ENCODE assay signal across 17 cellular contexts in the genomic region with DNA sequence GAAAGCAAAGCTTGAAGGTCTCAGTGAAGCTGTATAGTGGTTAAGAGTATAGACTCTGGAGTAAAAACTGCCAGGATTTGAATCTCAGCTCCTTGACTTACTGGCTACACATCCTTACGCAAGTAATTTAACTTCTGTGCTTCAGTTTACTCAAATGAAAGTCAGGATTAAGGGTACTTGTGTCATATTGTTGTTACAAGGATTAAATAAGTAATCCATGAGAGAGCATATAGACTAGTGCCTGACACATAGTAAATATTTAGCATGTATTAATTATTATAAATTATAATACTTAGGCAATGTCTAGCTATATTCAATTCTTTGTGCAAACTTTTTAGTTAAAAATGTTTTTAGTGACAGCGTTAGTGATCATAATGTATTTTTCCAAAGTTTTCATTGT. TPM values are rescaled to one million over a fixed set of nuclear protein-coding genes. Genes with fewer than 3 reads are reported as not detected.
DNase-seq lines count a peak whose midpoint lies in the region; ATAC-seq and TF ChIP-seq lines count a peak whose summit lies in the region.
"Had no signal": no experiment of that assay in that cellular context is flagged by ENCODE, and none has a peak within 500 bp of the region (broad histone marks: within the 10 kb centered on the region; RNA-seq: fewer than 3 reads in every experiment).

No MANE protein-coding gene starts in this region.

- TF ChIP-seq CTCF in left ventricle myocardium inferior (IDR thresholded peaks at IDR 0.05; ENCODE audit: borderline replicate concordance) (no peak), activated B cell treated with CpG ODN at 0.5 μM for 24 hours (IDR thresholded peaks at IDR 0.05) (no peak)
- TF ChIP-seq CTCF in CD4-positive, alpha-beta T cell (IDR thresholded peaks at IDR 0.05), result no peak

- no peaks in the 10 kb centered on the region for H3K27me3 Mint-ChIP-seq in activated B cell treated with CpG ODN at 0.5 μM for 24 hours
- H3K27me3 Mint-ChIP-seq in CD4-positive, alpha-beta T cell, result no peaks in the 10 kb centered on the region

- peaks cover 71% of the 10 kb centered on the region for H3K4me1 Mint-ChIP-seq in activated B cell treated with CpG ODN at 0.5 μM for 24 hours
- no peaks in the 10 kb centered on the region for H3K4me1 Mint-ChIP-seq in CD4-positive, alpha-beta T cell (ENCODE audit: low read depth)

- DNase-seq in left ventricle myocardium inferior, result no peak
- DNase-seq in left cardiac atrium, result no peak
- no peak for DNase-seq in activated B cell treated with CpG ODN at 0.5 μM for 24 hours
- DNase-seq in CD4-positive, alpha-beta T cell, result no peak
- DNase-seq in 8988T, result no peak
- DNase-seq in NCI-H2171 (lab: John Stamatoyannopoulos, UW), result no peak
- DNase-seq: DMS79, GDM1, HFFc6, MV-4-11, NCI-H1436, NCI-H2029 treated with DMSO at 0.1 percent for 48 hours, PC-3 had no signal

- H3K27me3 ChIP-seq in left ventricle myocardium inferior (ENCODE audit: low read depth) (no peaks in the 10 kb centered on the region), muscle layer of colon (ENCODE audit: control insufficient read depth in 1 of 2, insufficient read depth in 2 of 2, low read length in 2 of 2) (no peaks in the 10 kb centered on the region)
- no peaks in the 10 kb centered on the region for H3K27me3 ChIP-seq in CD4-positive, alpha-beta T cell (ENCODE audit: control insufficient read depth, insufficient read depth, low read length)
- H3K27me3 ChIP-seq: SJSA1 had no signal

- H3K9me3 ChIP-seq in left ventricle myocardium inferior (replicated peaks), result no peaks in the 10 kb centered on the region
- H3K9me3 ChIP-seq in muscle layer of colon (ENCODE audit: low read length), result no peaks in the 10 kb centered on the region
- H3K9me3 ChIP-seq in CD4-positive, alpha-beta T cell (ENCODE audit: control insufficient read depth, low read length), result no peaks in the 10 kb centered on the region
- H3K9me3 ChIP-seq: SJSA1 had no signal

- intact Hi-C loops in left ventricle myocardium inferior (cut with micrococcal nuclease), result no loop called here
- intact Hi-C loops in left cardiac atrium (cut with DNase I), result no loop called here
- intact Hi-C loops in activated B cell treated with CpG ODN at 0.5 μM for 24 hours (cut with micrococcal nuclease), result no loop called here
- intact Hi-C loops in CD4-positive, alpha-beta T cell (cut with DNase I, micrococcal nuclease), result no loop called here

- POLR2A ChIA-PET in activated B cell treated with CpG ODN at 0.5 μM for 24 hours (lab: Charles Lee), result interaction anchor here (0.7 to 1.6 kb wide), 5 partner anchors 10 to 40 kb away, joined by 3 to 8 read pairs (median 4); no protein-coding TSS in a partner anchor
- POLR2A ChIA-PET in CD4-positive, alpha-beta T cell (lab: Charles Lee), result no interaction called here

- no peaks in the 10 kb centered on the region for H3K9me3 Mint-ChIP-seq in activated B cell treated with CpG ODN at 0.5 μM for 24 hours
- no peaks in the 10 kb centered on the region for H3K9me3 Mint-ChIP-seq in CD4-positive, alpha-beta T cell
- H3K9me3 Mint-ChIP-seq: HFFc6 had no signal

- H3K9ac ChIP-seq in muscle layer of colon (ENCODE audit: low read length), result no peak overlapping the region

- CTCF ChIA-PET in activated B cell treated with CpG ODN at 0.5 μM for 24 hours (lab: Charles Lee), result interaction anchor here (1.3 to 1.4 kb wide), 2 partner anchors 20 to 26 kb away, joined by 3 to 6 read pairs; no protein-coding TSS in a partner anchor
- CTCF ChIA-PET in CD4-positive, alpha-beta T cell (lab: Charles Lee), result no interaction called here

- peak overlapping the region; percentile 95 for H3K27ac Mint-ChIP-seq in activated B cell treated with CpG ODN at 0.5 μM for 24 hours
- H3K27ac Mint-ChIP-seq in CD4-positive, alpha-beta T cell, result no peak overlapping the region
- H3K27ac Mint-ChIP-seq: HFFc6 had no signal

- H3K4me3 Mint-ChIP-seq in activated B cell treated with CpG ODN at 0.5 μM for 24 hours, result no peak overlapping the region
- no peak overlapping the region for H3K4me3 Mint-ChIP-seq in CD4-positive, alpha-beta T cell

- no peak overlapping the region for H3K4me3 ChIP-seq in left ventricle myocardium inferior
- no peak overlapping the region for H3K4me3 ChIP-seq in muscle layer of colon (ENCODE audit: low read depth in 1 of 2, low read length in 2 of 2)
- H3K4me3 ChIP-seq: SJSA1 had no signal

- H3K27ac ChIP-seq in left ventricle myocardium inferior (replicated peaks) (peak overlapping the region; percentile 87), muscle layer of colon (ENCODE audit: low read depth, low read length) (peak overlapping the region; percentile 30)
- no peak overlapping the region for H3K27ac ChIP-seq in CD4-positive, alpha-beta T cell (ENCODE audit: low read depth, low read length)
- H3K27ac ChIP-seq: C4-2B, SJSA1 had no signal

- H3K36me3 Mint-ChIP-seq in activated B cell treated with CpG ODN at 0.5 μM for 24 hours (ENCODE audit: low read depth), result peaks cover 50% of the 10 kb centered on the region
- peaks cover 26% of the 10 kb centered on the region for H3K36me3 Mint-ChIP-seq in CD4-positive, alpha-beta T cell (ENCODE audit: low read depth)

- ATAC-seq in left cardiac atrium, result no peak
- no peak for ATAC-seq in activated B cell treated with CpG ODN at 0.5 μM for 24 hours (ENCODE audit: low read depth)
- no peak for ATAC-seq in CD4-positive, alpha-beta T cell (ENCODE audit: poor library complexity)
- ATAC-seq in GM19397 (IDR thresholded peaks at IDR 0.05; ENCODE audit: unreplicated experiment), result no peak
- ATAC-seq: PC-3 had no signal

- peaks cover 32% of the 10 kb centered on the region for H3K36me3 ChIP-seq in left ventricle myocardium inferior
- H3K36me3 ChIP-seq in muscle layer of colon (ENCODE audit: insufficient read depth, low read length), result peaks cover 21% of the 10 kb centered on the region
- H3K36me3 ChIP-seq: SJSA1 had no signal

- H3K4me1 ChIP-seq in left ventricle myocardium inferior (peaks cover 78% of the 10 kb centered on the region), muscle layer of colon (ENCODE audit: insufficient read depth, low read length) (peaks cover 39% of the 10 kb centered on the region)
- H3K4me1 ChIP-seq: SJSA1 had no signal

RNA-seq across cellular contexts. Expression of a gene that starts 33.1 kb away (rescaled TPM):
- total RNA-seq in left ventricle myocardium inferior, result 9.1 TPM
- 1 to 10 TPM; 4.1 to 6.5 TPM for total RNA-seq in left cardiac atrium
- total RNA-seq in activated B cell treated with CpG ODN at 0.5 μM for 24 hours, result 7.3 and 8.1 TPM in 2 replicates
- total RNA-seq in CD4-positive, alpha-beta T cell, result 1 to 10 TPM; 6.0 to 7.1 TPM

RNA-seq across cellular contexts. Expression of a gene that starts 33.2 kb away (rescaled TPM):
- total RNA-seq in left ventricle myocardium inferior (380 TPM), left cardiac atrium (100 to 1,000 TPM; 156 to 186 TPM), activated B cell treated with CpG ODN at 0.5 μM for 24 hours (64.3 and 75.0 TPM in 2 replicates)
- 10 to 100 TPM; 15.1 to 16.5 TPM for total RNA-seq in CD4-positive, alpha-beta T cell

RNA-seq across cellular contexts. Expression of a gene that starts 41.4 kb away (rescaled TPM):
- total RNA-seq in left ventricle myocardium inferior, result 10.3 TPM
- 10 to 100 TPM; 11.7 to 16.5 TPM for total RNA-seq in left cardiac atrium
- 19.4 and 19.7 TPM in 2 replicates for total RNA-seq in activated B cell treated with CpG ODN at 0.5 μM for 24 hours
- 1 to 10 TPM; 5.1 to 7.9 TPM for total RNA-seq in CD4-positive, alpha-beta T cell

RNA-seq across cellular contexts. Expression of a gene that starts 41.5 kb away (rescaled TPM):
- total RNA-seq in left ventricle myocardium inferior, result 19.4 TPM
- 10 to 100 TPM; 13.9 to 15.3 TPM for total RNA-seq in left cardiac atrium
- total RNA-seq in activated B cell treated with CpG ODN at 0.5 μM for 24 hours, result 11.6 and 14.2 TPM in 2 replicates
- 10 to 100 TPM; 15.6 TPM for total RNA-seq in CD4-positive, alpha-beta T cell
